In genomic region chr2:200962821-200963128, GRCh38 we compare ENCODE assay signal across 8 cellular contexts. TPM values are rescaled to one million over a fixed set of nuclear protein-coding genes. Genes with fewer than 3 reads are reported as not detected.
DNase-seq lines count a peak whose midpoint lies in the region; ATAC-seq and TF ChIP-seq lines count a peak whose summit lies in the region.

No MANE protein-coding gene starts in this region.

- peak; percentile 23 for ATAC-seq in GM18511 (IDR thresholded peaks at IDR 0.05; ENCODE audit: unreplicated experiment)

- H2AFZ ChIP-seq in OCI-LY3 (ENCODE audit: low read depth, low read length) (peak overlapping the region; percentile 80), neural progenitor cell (replicated peaks) (peak overlapping the region; percentile 81)

- H3K4me1 ChIP-seq in HAP-1 (peaks cover 21% of the 10 kb centered on the region), OCI-LY3 (ENCODE audit: low read length) (peaks cover 47% of the 10 kb centered on the region), neural progenitor cell (peaks cover 25% of the 10 kb centered on the region)

- H3K36me3 ChIP-seq in HAP-1 (replicated peaks) (peaks cover 11% of the 10 kb centered on the region), OCI-LY3 (replicated peaks; ENCODE audit: low read depth, low read length) (peaks cover 6% of the 10 kb centered on the region), neural progenitor cell (peaks cover 4% of the 10 kb centered on the region)

- H3K4me1 Mint-ChIP-seq in neural progenitor cell, result peaks cover 30% of the 10 kb centered on the region

- in situ Hi-C loops in HAP-1 (cut with MboI; ENCODE audit: low sequenced_read_pairs), result no loop called here

- H3K9me3 ChIP-seq in HAP-1 (no peaks in the 10 kb centered on the region), OCI-LY3 (ENCODE audit: insufficient read depth, low read length) (no peaks in the 10 kb centered on the region), neural progenitor cell (ENCODE audit: low read depth) (no peaks in the 10 kb centered on the region)

- peaks cover 58% of the 10 kb centered on the region for H3K79me2 ChIP-seq in OCI-LY3 (ENCODE audit: low read length)
- H3K79me2 ChIP-seq in neural progenitor cell (ENCODE audit: low read depth), result peaks cover 77% of the 10 kb centered on the region

- H3K36me3 Mint-ChIP-seq in neural progenitor cell, result peaks cover 2% of the 10 kb centered on the region

- H3F3A ChIP-seq in neural progenitor cell (ENCODE audit: low read depth), result peaks cover 22% of the 10 kb centered on the region

- peak overlapping the region; percentile 82 for H3K9ac ChIP-seq in OCI-LY3 (ENCODE audit: low read length)
- peak overlapping the region; percentile 74 for H3K9ac ChIP-seq in neural progenitor cell

- H4K20me1 ChIP-seq in OCI-LY3 (ENCODE audit: insufficient read depth, low read length) (peaks cover 11% of the 10 kb centered on the region; the same call in 1 of the 2 replicates), neural progenitor cell (ENCODE audit: low read depth) (peaks cover 34% of the 10 kb centered on the region)

- peak overlapping the region; percentile 64 for H3K27ac ChIP-seq in OCI-LY3 (ENCODE audit: low read length)
- H3K27ac ChIP-seq in epithelial cell of prostate, result peak overlapping the region; percentile 79
- peak overlapping the region; percentile 83 for H3K27ac ChIP-seq in neural progenitor cell

- H3K4me2 ChIP-seq in OCI-LY3 (ENCODE audit: low read length), result peak overlapping the region; percentile 91
- H3K4me2 ChIP-seq in neural progenitor cell, result peak overlapping the region; percentile 94

- peak overlapping the region; percentile 95 for H3K4me3 ChIP-seq in HAP-1
- H3K4me3 ChIP-seq in OCI-LY3 (ENCODE audit: low read length), result peak overlapping the region; percentile 85
- H3K4me3 ChIP-seq in neural progenitor cell, result peak overlapping the region; percentile 91

- DNase-seq in HAP-1 (ENCODE audit: low spot score in 2 of 2) (no peak), epithelial cell of prostate (ENCODE audit: low read depth, low spot score) (no peak), neural progenitor cell (ENCODE audit: low spot score) (no peak), NCI-H1417 treated with DMSO at 0.1 percent for 48 hours (lab: John Stamatoyannopoulos, UW) (no peak), hepatic stellate cell (ENCODE audit: low spot score) (no peak)
- DNase-seq in stimulated activated CD4-positive, alpha-beta T cell treated with anti-CD3 and anti-CD28 coated beads, Interleukin-1b, Interleukin-23, amount 100 ng/mL, for 48 hours, result no peak

- H3K27me3 Mint-ChIP-seq in neural progenitor cell (ENCODE audit: insufficient read depth, low read depth), result no peaks in the 10 kb centered on the region

- TF ChIP-seq CTCF in OCI-LY3 (IDR thresholded peaks at IDR 0.05; ENCODE audit: low read depth, low read length) (no peak), neural progenitor cell (IDR thresholded peaks at IDR 0.05) (no peak)

- no peaks in the 10 kb centered on the region for H3K9me3 Mint-ChIP-seq in neural progenitor cell

- peak overlapping the region; percentile 97 for H3K27ac Mint-ChIP-seq in neural progenitor cell

- peak overlapping the region; percentile 98 for H3K4me3 Mint-ChIP-seq in neural progenitor cell

- H3K27me3 ChIP-seq in HAP-1 (ENCODE audit: low read depth), result no peaks in the 10 kb centered on the region
- no peaks in the 10 kb centered on the region for H3K27me3 ChIP-seq in OCI-LY3 (ENCODE audit: low read depth, low read length)
- H3K27me3 ChIP-seq in neural progenitor cell, result no peaks in the 10 kb centered on the region

RNA-seq across cellular contexts. Expression of gene ORC2, which starts 0.7 kb away (rescaled TPM):
- total RNA-seq in neural progenitor cell (ENCODE audit: low replicate concordance), result 48.1 and 75.4 TPM in 2 replicates
